ENCODE assay signal across 21 cellular contexts in genomic region chr3:29291262-29291981, GRCh38. TPM values are rescaled to one million over a fixed set of nuclear protein-coding genes. Genes with fewer than 3 reads are reported as not detected.
A peak's percentile ranks its signal among the peaks of the same experiment; 100 is the strongest.
DNase-seq lines count a peak whose midpoint lies in the region; ATAC-seq and TF ChIP-seq lines count a peak whose summit lies in the region.
"Had no signal": no experiment of that assay in that cellular context is flagged by ENCODE, and none has a peak within 500 bp of the region (broad histone marks: within the 10 kb centered on the region; RNA-seq: fewer than 3 reads in every experiment).

No MANE protein-coding gene starts in this region.

- peak; percentile 45 for ATAC-seq in left colon
- no peak for ATAC-seq in natural killer cell treated with Interleukin-12 subunit alpha and Interleukin-12 subunit beta and Interleukin-15 and Interleukin-18, amount 100 ng/mL, for 72 hours
- no peak for ATAC-seq in GM21619 (IDR thresholded peaks at IDR 0.05; ENCODE audit: unreplicated experiment)
- ATAC-seq: GM12878 had no signal

- TF ChIP-seq EP300 in Ishikawa (IDR thresholded peaks at IDR 0.05; ENCODE audit: borderline replicate concordance) = peak; percentile 99

- H3K4me3 ChIP-seq in mammary epithelial cell (replicated peaks in 1 of 3; ENCODE audit: insufficient read depth in 1 of 3, low read depth in 2 of 3, low read length in 3 of 3) (no peak overlapping the region), skeletal muscle tissue (ENCODE audit: low read length in 3 of 3) (peak overlapping the region in 1 of 3 donors; percentile 16)
- H3K4me3 ChIP-seq: GM12878, Peyer's patch had no signal

- WGBS in mammary epithelial cell (ENCODE audit: low coverage, missing lambda C conversion rate) = 68% methylated on average over 4 of the region's 4 CpGs

- dilution Hi-C loops in mammary epithelial cell (cut with HindIII; ENCODE audit: low sequenced_read_pairs) = no loop called here

- CTCF ChIA-PET in mammary epithelial cell (lab: Charles Lee; ENCODE audit: low non-redundant PET) = no interaction called here

- no peak overlapping the region for H3K4me3 Mint-ChIP-seq in natural killer cell treated with Interleukin-12 subunit alpha and Interleukin-12 subunit beta and Interleukin-15 and Interleukin-18, amount 100 ng/mL, for 72 hours
- H3K4me3 Mint-ChIP-seq: activated naive CD4-positive, alpha-beta T cell treated with anti-CD3 and anti-CD28 coated beads, Interleukin-2, amount 10 ng/mL, durations not matched to agents 7 days and 5 days; CD8-positive, alpha-beta memory T cell; HFFc6; mesothelial cell of epicardium had no signal

- TF ChIP-seq RAD21 in Ishikawa (IDR thresholded peaks at IDR 0.05; ENCODE audit: low read depth) = peak; percentile 24

- H3K27ac ChIP-seq in mammary epithelial cell (ENCODE audit: insufficient read depth, low read depth, low read length) (peak overlapping the region; percentile 65), skeletal muscle tissue (ENCODE audit: low read depth, low read length) (peak overlapping the region; percentile 57)
- H3K27ac ChIP-seq: parathyroid adenoma, Peyer's patch had no signal

- H3K27me3 Mint-ChIP-seq in natural killer cell treated with Interleukin-12 subunit alpha and Interleukin-12 subunit beta and Interleukin-15 and Interleukin-18, amount 100 ng/mL, for 72 hours = no peaks in the 10 kb centered on the region
- H3K27me3 Mint-ChIP-seq: activated naive CD4-positive, alpha-beta T cell treated with anti-CD3 and anti-CD28 coated beads, Interleukin-2, amount 10 ng/mL, durations not matched to agents 7 days and 5 days had no signal

- no peak for TF ChIP-seq CTCF in mammary epithelial cell (conservative IDR thresholded peaks at IDR 0.05 in 1 of 2, IDR thresholded peaks at IDR 0.05 in 1 of 2; ENCODE audit: extremely low read depth in 1 of 2, insufficient read depth in 1 of 2, low read depth in 1 of 2, low read length in 2 of 2)

- BruUV-seq in mammary epithelial cell (replicated peaks; lab: Mats Ljungman, UMichigan) = TSS peak; percentile 92

- H3K9me3 ChIP-seq in mammary epithelial cell (replicated peaks; ENCODE audit: insufficient read depth, low read length) = no peaks in the 10 kb centered on the region
- no peaks in the 10 kb centered on the region for H3K9me3 ChIP-seq in skeletal muscle tissue (ENCODE audit: control insufficient read depth in 3 of 3, low read length in 3 of 3)
- H3K9me3 ChIP-seq: Peyer's patch had no signal

- no peaks in the 10 kb centered on the region for H4K20me1 ChIP-seq in mammary epithelial cell (ENCODE audit: insufficient read depth, low read length)

- intact Hi-C loops in mammary epithelial cell (cut with micrococcal nuclease) (loop anchor here (2.0 kb wide), 1 partner anchor 27 kb away; no protein-coding TSS in a partner anchor), left colon (cut with DNase I, micrococcal nuclease) (no loop called here)

- H3K36me3 Mint-ChIP-seq in natural killer cell treated with Interleukin-12 subunit alpha and Interleukin-12 subunit beta and Interleukin-15 and Interleukin-18, amount 100 ng/mL, for 72 hours = no peaks in the 10 kb centered on the region
- H3K36me3 Mint-ChIP-seq: activated naive CD4-positive, alpha-beta T cell treated with anti-CD3 and anti-CD28 coated beads, Interleukin-2, amount 10 ng/mL, durations not matched to agents 7 days and 5 days; CD8-positive, alpha-beta memory T cell had no signal

- H2AFZ ChIP-seq in mammary epithelial cell (ENCODE audit: low read depth, low read length) = no peak overlapping the region
- H2AFZ ChIP-seq: parathyroid adenoma had no signal

- DNase-seq in mammary epithelial cell = peak; percentile 34
- DNase-seq in left colon = no peak
- no peak for DNase-seq in natural killer cell treated with Interleukin-12 subunit alpha and Interleukin-12 subunit beta and Interleukin-15 and Interleukin-18, amount 100 ng/mL, for 72 hours (ENCODE audit: low spot score)
- DNase-seq in NK-92 treated with Interleukin-12 subunit alpha and Interleukin-12 subunit beta, amount 100 ng/mL, for 24 hours (lab: John Stamatoyannopoulos, UW) = no peak
- DNase-seq in AG08395 (ENCODE audit: low spot score) = no peak
- DNase-seq: activated CD4-positive, CD25-positive, alpha-beta regulatory T cell; activated naive CD4-positive, alpha-beta T cell treated with anti-CD3 and anti-CD28 coated beads, Interleukin-2, amount 10 ng/mL, durations not matched to agents 7 days and 5 days; CD8-positive, alpha-beta memory T cell; effector CD4-positive, alpha-beta T cell; foreskin melanocyte; HFFc6; NCI-H1694 treated with DMSO at 0.1 percent for 48 hours; NCI-H526; Peyer's patch; stimulated activated CD4-positive, alpha-beta T cell treated with anti-CD3 and anti-CD28 coated beads, Interleukin-15, amount 100 ng/mL, for 24 hours had no signal

- H3K27ac Mint-ChIP-seq in natural killer cell treated with Interleukin-12 subunit alpha and Interleukin-12 subunit beta and Interleukin-15 and Interleukin-18, amount 100 ng/mL, for 72 hours = no peak overlapping the region
- H3K27ac Mint-ChIP-seq: activated naive CD4-positive, alpha-beta T cell treated with anti-CD3 and anti-CD28 coated beads, Interleukin-2, amount 10 ng/mL, durations not matched to agents 7 days and 5 days; CD8-positive, alpha-beta memory T cell; HFFc6; mesothelial cell of epicardium had no signal

- no peaks in the 10 kb centered on the region for H3K27me3 ChIP-seq in mammary epithelial cell (ENCODE audit: insufficient read depth, low read length)
- no peaks in the 10 kb centered on the region for H3K27me3 ChIP-seq in skeletal muscle tissue (ENCODE audit: control insufficient read depth in 3 of 3, insufficient read depth in 3 of 3, low read length in 3 of 3)
- H3K27me3 ChIP-seq: Peyer's patch had no signal

- in situ Hi-C loops in mammary epithelial cell (cut with MboI; ENCODE audit: low sequenced_read_pairs in 2 of 2) = loop anchor here (25.0 kb wide), 2 partner anchors 171 to 471 kb away; no protein-coding TSS in a partner anchor

- peaks cover 3% of the 10 kb centered on the region for H3K9me3 Mint-ChIP-seq in natural killer cell treated with Interleukin-12 subunit alpha and Interleukin-12 subunit beta and Interleukin-15 and Interleukin-18, amount 100 ng/mL, for 72 hours
- H3K9me3 Mint-ChIP-seq: activated naive CD4-positive, alpha-beta T cell treated with anti-CD3 and anti-CD28 coated beads, Interleukin-2, amount 10 ng/mL, durations not matched to agents 7 days and 5 days; HFFc6; mesothelial cell of epicardium had no signal

- peak overlapping the region; percentile 35 for H3K4me2 ChIP-seq in mammary epithelial cell (ENCODE audit: insufficient read depth, low read depth, low read length)

- H3K36me3 ChIP-seq in mammary epithelial cell (ENCODE audit: insufficient read depth, low read length) (peaks cover 2% of the 10 kb centered on the region), skeletal muscle tissue (ENCODE audit: control insufficient read depth in 3 of 3, insufficient read depth in 3 of 3, low read length in 3 of 3) (no peaks in the 10 kb centered on the region)
- H3K36me3 ChIP-seq: Peyer's patch had no signal

- H3K4me1 Mint-ChIP-seq in natural killer cell treated with Interleukin-12 subunit alpha and Interleukin-12 subunit beta and Interleukin-15 and Interleukin-18, amount 100 ng/mL, for 72 hours (ENCODE audit: low read depth in 2 of 2) = no peaks in the 10 kb centered on the region
- H3K4me1 Mint-ChIP-seq: activated naive CD4-positive, alpha-beta T cell treated with anti-CD3 and anti-CD28 coated beads, Interleukin-2, amount 10 ng/mL, durations not matched to agents 7 days and 5 days; CD8-positive, alpha-beta memory T cell had no signal

- peaks cover 32% of the 10 kb centered on the region for H3K4me1 ChIP-seq in mammary epithelial cell (ENCODE audit: insufficient read depth, low read length)
- H3K4me1 ChIP-seq in skeletal muscle tissue (ENCODE audit: control insufficient read depth in 3 of 3, insufficient read depth in 3 of 3, low read length in 3 of 3) = peaks cover 14 to 31% (median 27%) of the 10 kb centered on the region in 3 donors
- H3K4me1 ChIP-seq: parathyroid adenoma, Peyer's patch had no signal

- H3K79me2 ChIP-seq in mammary epithelial cell (ENCODE audit: insufficient read depth, low read length) = peaks cover 70% of the 10 kb centered on the region
- H3K79me2 ChIP-seq: parathyroid adenoma had no signal

- no peak overlapping the region for H3K9ac ChIP-seq in mammary epithelial cell (ENCODE audit: insufficient read depth, low read length)
- H3K9ac ChIP-seq in skeletal muscle tissue (ENCODE audit: low read depth in 1 of 3, low read length in 3 of 3) = no peak overlapping the region
- H3K9ac ChIP-seq: parathyroid adenoma had no signal

TF ChIP-seq in Ishikawa, 13 proteins besides CTCF, POLR2A, EP300 and RAD21 (continues in another document):
- TF ChIP-seq NFIC (IDR thresholded peaks at IDR 0.05) (peak; percentile 100), TEAD4 (IDR thresholded peaks at IDR 0.05) (peak; percentile 99), YY1 (IDR thresholded peaks at IDR 0.05; ENCODE audit: low read depth) (peak; percentile 52), TCF12 (IDR thresholded peaks at IDR 0.05; ENCODE audit: low read depth) (peak; percentile 99), FOXM1 (IDR thresholded peaks at IDR 0.05; ENCODE audit: borderline replicate concordance, low read depth) (peak; percentile 98)

RNA-seq across cellular contexts. Expression of gene RBMS3, which starts 10.6 kb away (rescaled TPM):
- 10 to 100 TPM; 31.5 to 51.5 TPM for total RNA-seq in mammary epithelial cell
- 6.6 TPM for polyA plus RNA-seq in mammary epithelial cell
- 27.4 TPM for polyA minus RNA-seq in mammary epithelial cell
- 10 to 100 TPM in 1 of 2 donors, 1 to 10 TPM in 1; 7.1 to 11.5 TPM for total RNA-seq in left colon
- total RNA-seq in skeletal muscle tissue = 79.9 TPM
- total RNA-seq in natural killer cell treated with Interleukin-12 subunit alpha and Interleukin-12 subunit beta and Interleukin-15 and Interleukin-18, amount 100 ng/mL, for 72 hours = 1 to 10 TPM; 1.4 to 3.5 TPM
